Comparison of ENCODE assay signal across 33 cellular contexts in genomic region chr1:119791377-119791776, GRCh38. TPM values are rescaled to one million over a fixed set of nuclear protein-coding genes. Genes with fewer than 3 reads are reported as not detected.
DNase-seq lines count a peak whose midpoint lies in the region; ATAC-seq and TF ChIP-seq lines count a peak whose summit lies in the region.
"Had no signal": no experiment of that assay in that cellular context is flagged by ENCODE, and none has a peak within 500 bp of the region (broad histone marks: within the 10 kb centered on the region; RNA-seq: fewer than 3 reads in every experiment).

No MANE protein-coding gene starts in this region.

- H2BK5ac ChIP-seq in mesenchymal stem cell (ENCODE audit: low read depth, low read length, poor library complexity, severe bottlenecking): no peak overlapping the region

- in situ Hi-C loops in transverse colon (cut with MboI; ENCODE audit: low pct_ligation_motif_present in 1 of 4, low pct_unique_long_range_greater_than_20kb in 1 of 4, low sequenced_read_pairs in 3 of 4): no loop called here

- H4K20me1 ChIP-seq in PC-9 (ENCODE audit: insufficient read depth): no peaks in the 10 kb centered on the region
- H4K20me1 ChIP-seq: BLaER1 had no signal

- no peak overlapping the region for H3K4ac ChIP-seq in mesenchymal stem cell (ENCODE audit: low read depth in 1 of 2, low read length in 2 of 2)

- H3K4me3 ChIP-seq in PC-9 (no peak overlapping the region), esophagus muscularis mucosa (no peak overlapping the region), mesenchymal stem cell (ENCODE audit: insufficient read depth in 1 of 2, low read depth in 1 of 2, low read length in 2 of 2) (no peak overlapping the region), transverse colon (no peak overlapping the region), upper lobe of right lung (no peak overlapping the region)
- H3K4me3 ChIP-seq: BLaER1, lower lobe of right lung, prostate gland, sigmoid colon, tibial artery had no signal

- peaks cover 49% of the 10 kb centered on the region for H3K4me1 ChIP-seq in PC-9 (replicated peaks; ENCODE audit: insufficient read depth)
- peaks cover 0 to 38% (median 25%) of the 10 kb centered on the region in 4 donors for H3K4me1 ChIP-seq in esophagus muscularis mucosa
- H3K4me1 ChIP-seq in mesenchymal stem cell (ENCODE audit: control insufficient read depth, insufficient read depth, low read depth, low read length): no peaks in the 10 kb centered on the region
- H3K4me1 ChIP-seq in transverse colon: peaks cover 18 to 60% (median 41%) of the 10 kb centered on the region in 4 donors
- no peaks in the 10 kb centered on the region for H3K4me1 ChIP-seq in upper lobe of right lung
- H3K4me1 ChIP-seq: BLaER1, prostate gland had no signal

- no peak overlapping the region for H3K27ac ChIP-seq in PC-9
- H3K27ac ChIP-seq in esophagus muscularis mucosa (replicated peaks in 1 of 4): no peak overlapping the region
- H3K27ac ChIP-seq in mesenchymal stem cell (ENCODE audit: low read length, poor library complexity, severe bottlenecking): no peak overlapping the region
- peak overlapping the region; percentile 67 to 80 (median 73) for H3K27ac ChIP-seq in transverse colon
- H3K27ac ChIP-seq in upper lobe of right lung: no peak overlapping the region
- H3K27ac ChIP-seq: BLaER1, lower lobe of right lung, prostate gland, sigmoid colon, SJCRH30, tibial artery, WERI-Rb-1 had no signal

- no peaks in the 10 kb centered on the region for H3K79me1 ChIP-seq in mesenchymal stem cell (replicated peaks; ENCODE audit: low read length, poor library complexity, severe bottlenecking)

- POLR2A ChIA-PET in PC-9 (lab: Charles Lee; ENCODE audit: unreplicated experiment): no interaction called here

- H3K23ac ChIP-seq in mesenchymal stem cell (ENCODE audit: low read length in 2 of 2): no peak overlapping the region

- H3K18ac ChIP-seq in mesenchymal stem cell (ENCODE audit: low read depth in 1 of 2, low read length in 2 of 2): peak overlapping the region in 1 of 2 experiments; percentile 9

- BruUV-seq in PC-9 (replicated peaks; lab: Mats Ljungman, UMichigan): no TSS peak

- peak overlapping the region; percentile 42; the same call in 1 of the 2 replicates for H2AFZ ChIP-seq in PC-9
- no peak overlapping the region for H2AFZ ChIP-seq in mesenchymal stem cell (ENCODE audit: low read depth, low read length)

- H3F3A ChIP-seq in PC-9 (ENCODE audit: insufficient read depth, low read depth): peaks cover 24% of the 10 kb centered on the region

- H2BK120ac ChIP-seq in mesenchymal stem cell (ENCODE audit: low read depth, low read length): no peak overlapping the region

- peak overlapping the region; percentile 43 for H4K91ac ChIP-seq in mesenchymal stem cell (ENCODE audit: low read length)

- no peak for DNase-seq in PC-9
- DNase-seq in esophagus muscularis mucosa (ENCODE audit: extremely low spot score): peak; percentile 29
- no peak for DNase-seq in mesenchymal stem cell
- no peak for DNase-seq in transverse colon
- no peak for DNase-seq in upper lobe of right lung
- no peak for DNase-seq in epidermal melanocyte (ENCODE audit: insufficient read length, low spot score)
- no peak for DNase-seq in NCI-H128 (lab: John Stamatoyannopoulos, UW; ENCODE audit: unreplicated experiment)
- DNase-seq in anterior cingulate cortex (lab: John Stamatoyannopoulos, UW): no peak
- DNase-seq: activated CD4-positive, alpha-beta T cell treated with anti-CD3 and anti-CD28 coated beads, Interleukin-2, amount 10 ng/mL, durations not matched to agents 7 days and 5 days; activated effector memory CD4-positive, alpha-beta T cell treated with Interleukin-2 at 50 U/mL for 16 hours; activated T-cell treated with anti-CD3 and anti-CD28 coated beads, Interleukin-2, amount 50 U/mL, for 1 hour; DMS53; effector CD4-positive, alpha-beta T cell; foreskin fibroblast; H9; head of caudate nucleus; kidney; lower lobe of right lung; NCI-H1694; NCI-H510A; sigmoid colon; SJCRH30; stimulated activated CD4-positive, alpha-beta T cell treated with anti-CD3 and anti-CD28 coated beads, Interleukin-4, amount 100 ng/mL, for 1 hour; T1000; tibial artery; WERI-Rb-1 had no signal

- no peaks in the 10 kb centered on the region for H3K79me2 ChIP-seq in PC-9 (ENCODE audit: low read depth)

- H2BK15ac ChIP-seq in mesenchymal stem cell (ENCODE audit: low read depth, poor library complexity, severe bottlenecking): no peak overlapping the region

- H3K4me2 ChIP-seq in PC-9 (peak overlapping the region; percentile 51), mesenchymal stem cell (ENCODE audit: low read length, poor library complexity, severe bottlenecking) (no peak overlapping the region)
- H3K4me2 ChIP-seq: BLaER1 had no signal

- no peaks in the 10 kb centered on the region; the same call in 1 of the 2 replicates for H3K9me3 ChIP-seq in PC-9 (ENCODE audit: insufficient read depth, low read depth)
- H3K9me3 ChIP-seq in esophagus muscularis mucosa: no peaks in the 10 kb centered on the region
- no peaks in the 10 kb centered on the region for H3K9me3 ChIP-seq in mesenchymal stem cell (ENCODE audit: control insufficient read depth, low read length)
- H3K9me3 ChIP-seq in transverse colon: no peaks in the 10 kb centered on the region
- no peaks in the 10 kb centered on the region for H3K9me3 ChIP-seq in upper lobe of right lung
- H3K9me3 ChIP-seq: BLaER1, lower lobe of right lung, prostate gland, sigmoid colon, tibial artery had no signal

- TF ChIP-seq CTCF in PC-9 (conservative IDR thresholded peaks at IDR 0.05): no peak
- no peak for TF ChIP-seq CTCF in esophagus muscularis mucosa (IDR thresholded peaks at IDR 0.05)
- no peak for TF ChIP-seq CTCF in transverse colon (IDR thresholded peaks at IDR 0.05)
- no peak for TF ChIP-seq CTCF in upper lobe of right lung (IDR thresholded peaks at IDR 0.05)

- no peaks in the 10 kb centered on the region for H3K36me3 ChIP-seq in PC-9 (ENCODE audit: low read depth)
- no peaks in the 10 kb centered on the region for H3K36me3 ChIP-seq in esophagus muscularis mucosa
- H3K36me3 ChIP-seq in mesenchymal stem cell (ENCODE audit: control insufficient read depth in 1 of 2, insufficient read depth in 2 of 2, low read depth in 1 of 2, low read length in 2 of 2): no peaks in the 10 kb centered on the region
- no peaks in the 10 kb centered on the region for H3K36me3 ChIP-seq in transverse colon
- H3K36me3 ChIP-seq in upper lobe of right lung: no peaks in the 10 kb centered on the region
- H3K36me3 ChIP-seq: BLaER1, lower lobe of right lung, prostate gland, sigmoid colon, SJCRH30, tibial artery, WERI-Rb-1 had no signal

- WGBS in esophagus muscularis mucosa: 98% methylated on average over 4 of the region's 4 CpGs
- WGBS in mesenchymal stem cell: 72% methylated on average over 2 of the region's 4 CpGs
- WGBS in transverse colon (ENCODE audit: low coverage in 1 of 2), 2 donors: 84 to 89% methylated on average over 3 to 4 of the region's 4 CpGs

- H3K27me3 ChIP-seq in PC-9 (ENCODE audit: insufficient read depth, low read depth) (no peaks in the 10 kb centered on the region), esophagus muscularis mucosa (no peaks in the 10 kb centered on the region), mesenchymal stem cell (ENCODE audit: control insufficient read depth in 1 of 2, insufficient read depth in 1 of 2, low read length in 2 of 2) (no peaks in the 10 kb centered on the region), transverse colon (no peaks in the 10 kb centered on the region), upper lobe of right lung (no peaks in the 10 kb centered on the region)
- H3K27me3 ChIP-seq: BLaER1, sigmoid colon, SJCRH30 had no signal

- TF ChIP-seq POLR2A in esophagus muscularis mucosa (IDR thresholded peaks at IDR 0.05; ENCODE audit: low read depth) (no peak), transverse colon (IDR thresholded peaks at IDR 0.05) (no peak)

- no peak overlapping the region for H3K14ac ChIP-seq in mesenchymal stem cell (ENCODE audit: low read length in 2 of 2)

- no peak for ATAC-seq in upper lobe of right lung
- ATAC-seq: lower lobe of right lung had no signal

- H2BK12ac ChIP-seq in mesenchymal stem cell (ENCODE audit: low read length in 2 of 2): no peak overlapping the region

- H3K9ac ChIP-seq in mesenchymal stem cell (ENCODE audit: low read length): no peak overlapping the region
- H3K9ac ChIP-seq: BLaER1 had no signal

- CTCF ChIA-PET in PC-9 (lab: Charles Lee): interaction anchor here (0.6 kb wide), 1 partner anchor 103 kb away, joined by 3 read pairs; no protein-coding TSS in a partner anchor

- no peak overlapping the region for H2AK5ac ChIP-seq in mesenchymal stem cell (ENCODE audit: low read length, severe bottlenecking)

- no peak overlapping the region for H4K8ac ChIP-seq in mesenchymal stem cell (ENCODE audit: low read length)

- TF ChIP-seq EP300 in esophagus muscularis mucosa (IDR thresholded peaks at IDR 0.05) (no peak), transverse colon (IDR thresholded peaks at IDR 0.05; ENCODE audit: low read depth) (no peak)

- intact Hi-C loops in PC-9 (cut with micrococcal nuclease; ENCODE audit: unreplicated experiment): no loop called here
- intact Hi-C loops in esophagus muscularis mucosa (cut with DNase I): no loop called here
- intact Hi-C loops in transverse colon (cut with DNase I; ENCODE audit: low total_unique reads): no loop called here
- intact Hi-C loops in upper lobe of right lung (cut with DNase I): no loop called here

- H3K9me2 ChIP-seq in PC-9 (ENCODE audit: insufficient read depth): 0 out of 2 replicates have a peak, but pooled peaks cover 3% of the 10 kb centered on the region

RNA-seq across cellular contexts. Expression of gene REG4, which starts 19.9 kb away (rescaled TPM):
- total RNA-seq in PC-9 (2021) (not detected in 2 replicates), esophagus muscularis mucosa (not detected), transverse colon (10 to 100 TPM in 1 of 4 donors, 1 to 10 TPM in 1, under 1 TPM in 1, not detected in 1; 0.48 to 11.9 (median 3.2) TPM), upper lobe of right lung (not detected)
- polyA plus RNA-seq in mesenchymal stem cell (2013, experiment 1 of 2): not detected
- polyA plus RNA-seq in mesenchymal stem cell (2013, experiment 2 of 2): not detected
- total RNA-seq: epithelial cell of proximal tubule, G401, H9, kidney, lower lobe of right lung, RPMI7951, sigmoid colon had no signal
- polyA plus RNA-seq: AG04450, IgD-negative memory B cell had no signal

RNA-seq across cellular contexts. Expression of gene HMGCS2, which starts 22.7 kb away (rescaled TPM):
- total RNA-seq in PC-9 (2021) (not detected in 2 replicates), esophagus muscularis mucosa (1 to 10 TPM in 1 of 4 donors, under 1 TPM in 1, not detected in 2; 0.83 to 1.1 TPM), transverse colon (1,000 to 10,000 TPM in 1 of 4 donors, 100 to 1,000 TPM in 2, 10 to 100 TPM in 1; 24.7 to 1,050 (median 278) TPM), upper lobe of right lung (not detected)
- not detected for polyA plus RNA-seq in mesenchymal stem cell (2013, experiment 1 of 2)
- polyA plus RNA-seq in mesenchymal stem cell (2013, experiment 2 of 2): not detected
- total RNA-seq: activated CD4-positive, alpha-beta T cell treated with anti-CD3 and anti-CD28 coated beads, Interleukin-2, amount 10 ng/mL, durations not matched to agents 7 days and 5 days; epithelial cell of proximal tubule; G401; H9; RPMI7951; SJCRH30 had no signal
- polyA plus RNA-seq: AG04450, IgD-negative memory B cell had no signal

Comparison
In these comparisons a context has a peak if more than half of its experiments do, and no peak if none do; other contexts are left out.
1. H3K27ac ChIP-seq: peak in transverse colon (4 of 4); none in PC-9 (single experiment), esophagus muscularis mucosa (0 of 4), mesenchymal stem cell (single experiment) and upper lobe of right lung (single experiment).
2. RNA of gene HMGCS2, which starts 22.7 kb away (total RNA-seq): 24.7 to 1,050 TPM in transverse colon; 0.83 to 1.1 TPM in esophagus muscularis mucosa, not detected in upper lobe of right lung (single experiment) and not detected in PC-9; every median in the first group is over 10 times any median in the second.